10 cellular contexts compared by ENCODE assay signal in genomic region chr18:22324191-22325131, GRCh38.
DNase-seq lines count a peak whose midpoint lies in the region; ATAC-seq, FAIRE-seq and TF ChIP-seq lines count a peak whose summit lies in the region.
"Had no signal": no experiment of that assay in that cellular context is flagged by ENCODE, and none has a peak within 500 bp of the region (broad histone marks: within the 10 kb centered on the region; RNA-seq: fewer than 3 reads in every experiment).

No MANE protein-coding gene starts in this region.

- TF ChIP-seq CTCF in A549 (IDR thresholded peaks at IDR 0.05), result no peak
- no peak for TF ChIP-seq CTCF in WERI-Rb-1 (IDR thresholded peaks at IDR 0.05; ENCODE audit: low read depth, low read length)

- ATAC-seq in A549 (no peak), GM19351 (IDR thresholded peaks at IDR 0.05; ENCODE audit: unreplicated experiment) (no peak), GM21825 (IDR thresholded peaks at IDR 0.05; ENCODE audit: unreplicated experiment) (no peak)

- no peak for FAIRE-seq in A549 (lab: Jason Lieb, UNC)

- H3K9ac ChIP-seq in NT2/D1 (ENCODE audit: insufficient read length, low read depth), result peak overlapping the region; percentile 21

- H3K4me1 ChIP-seq in A549, result no peaks in the 10 kb centered on the region
- H3K4me1 ChIP-seq in NT2/D1 (ENCODE audit: insufficient read depth, insufficient read length), result peaks cover 4% of the 10 kb centered on the region
- peaks cover 0 to 4% of the 10 kb centered on the region in 2 donors for H3K4me1 ChIP-seq in muscle layer of duodenum (ENCODE audit: control insufficient read depth in 1 of 2, insufficient read depth in 2 of 2, low read length in 2 of 2)

- DNase-seq in A549 (ENCODE audit: low read depth in 1 of 2, low spot score in 1 of 2), result no peak
- DNase-seq in NT2/D1 (ENCODE audit: low read depth, low spot score), result no peak
- DNase-seq in fibroblast of peridontal ligament (ENCODE audit: extremely low read depth), result peak; percentile 24
- no peak for DNase-seq in WERI-Rb-1
- DNase-seq in epidermal melanocyte (ENCODE audit: insufficient read length, low spot score), result no peak
- DNase-seq: naive B cell had no signal

- no peak for TF ChIP-seq RAD21 in A549 (conservative IDR thresholded peaks at IDR 0.05 in 1 of 2, IDR thresholded peaks at IDR 0.05 in 1 of 2)

- POLR2A ChIA-PET in A549 (lab: Yijun Ruan, JAX), result no interaction called here

- H3K36me3 ChIP-seq in NT2/D1 (ENCODE audit: insufficient read depth, insufficient read length, low read length) (no peaks in the 10 kb centered on the region), muscle layer of duodenum (ENCODE audit: control insufficient read depth in 1 of 2, insufficient read depth in 2 of 2, low read length in 2 of 2) (no peaks in the 10 kb centered on the region), WERI-Rb-1 (no peaks in the 10 kb centered on the region)

- H3K27ac ChIP-seq in A549 (no peak overlapping the region), muscle layer of duodenum (ENCODE audit: low read length) (no peak overlapping the region), WERI-Rb-1 (no peak overlapping the region)
- H3K27ac ChIP-seq: HL-60 had no signal

- 79% methylated on average over 23 of the region's 30 CpGs for WGBS in A549 (ENCODE audit: missing lambda C conversion rate)

- H3K27me3 ChIP-seq in NT2/D1 (ENCODE audit: insufficient read depth, insufficient read length) (peaks cover 35% of the 10 kb centered on the region), muscle layer of duodenum (ENCODE audit: low read depth, low read length) (no peaks in the 10 kb centered on the region), WERI-Rb-1 (ENCODE audit: insufficient read depth, low read depth, severe bottlenecking) (peaks cover 87% of the 10 kb centered on the region)

- H3K9me3 ChIP-seq in A549, result no peaks in the 10 kb centered on the region
- H3K9me3 ChIP-seq in NT2/D1 (ENCODE audit: insufficient read depth, low read length), result no peaks in the 10 kb centered on the region
- no peaks in the 10 kb centered on the region for H3K9me3 ChIP-seq in muscle layer of duodenum (ENCODE audit: control insufficient read depth in 1 of 2, low read length in 2 of 2)
- H3K9me3 ChIP-seq in WERI-Rb-1 (ENCODE audit: severe bottlenecking), result no peaks in the 10 kb centered on the region

- CTCF ChIA-PET in A549 (lab: Yijun Ruan, JAX), result interaction anchor here (1.4 kb wide), 1 partner anchor 42 kb away, joined by 3 read pairs; no protein-coding TSS in a partner anchor

- H3K4me3 ChIP-seq in A549 (no peak overlapping the region), NT2/D1 (ENCODE audit: insufficient read length, low read depth) (peak overlapping the region; percentile 12), muscle layer of duodenum (ENCODE audit: low read depth in 1 of 2, low read length in 2 of 2) (peak overlapping the region; percentile 30 to 47), WERI-Rb-1 (ENCODE audit: low read depth, low read length) (no peak overlapping the region)

- no peak for TF ChIP-seq POLR2A in A549 (IDR thresholded peaks at IDR 0.05; ENCODE audit: low read length)

- no peak for TF ChIP-seq EP300 in A549 (IDR thresholded peaks at IDR 0.05)

- H3K4me2 ChIP-seq in A549, result no peak overlapping the region

TF ChIP-seq in A549, 52 proteins besides CTCF, POLR2A, EP300 and RAD21:
- TF ChIP-seq BHLHE40 (IDR thresholded peaks at IDR 0.05; ENCODE audit: low read depth, low read length), result no peak
- TF ChIP-seq MAFK (IDR thresholded peaks at IDR 0.05; ENCODE audit: partially characterized antibody), result peak; percentile 58

Comparison
In these comparisons a context has a peak if more than half of its experiments do, and no peak if none do; other contexts are left out.
1. H3K4me3 ChIP-seq: peak in NT2/D1 (single experiment) and muscle layer of duodenum (2 of 2); none in A549 (single experiment) and WERI-Rb-1 (single experiment).